17 cellular contexts compared by ENCODE assay signal in the genomic region with DNA sequence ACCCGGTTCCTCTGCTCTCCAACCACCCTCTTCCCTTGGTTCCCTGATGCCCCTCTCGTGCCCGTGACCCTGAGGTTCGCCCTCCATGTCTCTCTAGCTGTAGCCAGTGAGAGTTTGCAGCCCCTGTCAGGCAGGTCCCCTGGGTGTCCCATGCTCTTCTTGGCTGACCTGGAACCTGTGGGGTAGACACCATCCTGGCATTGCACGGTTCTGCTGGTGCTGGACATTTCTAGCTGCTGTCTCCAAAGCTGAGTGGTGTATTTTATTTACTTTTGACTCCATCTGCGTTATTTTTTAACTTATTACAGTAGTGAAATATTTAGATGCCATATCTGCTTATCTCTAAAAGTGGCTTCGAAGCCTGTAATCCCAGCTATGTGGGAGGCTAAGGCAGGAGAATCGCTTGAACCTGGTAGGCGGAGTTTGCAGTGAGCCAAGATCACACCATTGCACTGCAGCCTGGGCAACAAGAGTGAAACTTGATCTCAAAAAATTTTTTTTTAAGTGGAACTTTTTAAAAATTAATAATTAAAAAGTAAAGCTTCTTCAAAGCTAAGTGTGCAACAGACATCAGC. TPM values are rescaled to one million over a fixed set of nuclear protein-coding genes. Genes with fewer than 3 reads are reported as not detected.
A peak's percentile ranks its signal among the peaks of the same experiment; 100 is the strongest.
DNase-seq lines count a peak whose midpoint lies in the region; ATAC-seq and TF ChIP-seq lines count a peak whose summit lies in the region.
"Had no signal": no experiment of that assay in that cellular context is flagged by ENCODE, and none has a peak within 500 bp of the region (broad histone marks: within the 10 kb centered on the region; RNA-seq: fewer than 3 reads in every experiment).

No MANE protein-coding gene starts in this region.

- DNase-seq in right cardiac atrium (peak in 1 of 3 donors; percentile 24), Right ventricle myocardium superior (no peak), chondrocyte (ENCODE audit: low spot score) (no peak), osteocyte (ENCODE audit: extremely low spot score, unreplicated experiment) (peak; percentile 65), NCI-H2196 (lab: John Stamatoyannopoulos, UW; ENCODE audit: unreplicated experiment) (no peak), WTC11 (ENCODE audit: low spot score) (no peak)
- DNase-seq: C1 segment of cervical spinal cord, HFFc6, NCI-H1417, NCI-H187, NCI-H2107, NCI-H2227 treated with DMSO at 0.1 percent for 48 hours, NCI-H524, PC-9 had no signal

- WGBS in right cardiac atrium: 78% methylated on average over 9 of the region's 9 CpGs

- no peaks in the 10 kb centered on the region for H3K9me3 Mint-ChIP-seq in chondrocyte (ENCODE audit: low read depth)
- peaks cover 5% of the 10 kb centered on the region for H3K9me3 Mint-ChIP-seq in osteocyte (ENCODE audit: unreplicated experiment)
- H3K9me3 Mint-ChIP-seq in WTC11: no peaks in the 10 kb centered on the region
- H3K9me3 Mint-ChIP-seq: CD8-positive, alpha-beta memory T cell; HFFc6 had no signal

- no peaks in the 10 kb centered on the region for H3K27me3 Mint-ChIP-seq in chondrocyte (ENCODE audit: low read depth)
- H3K27me3 Mint-ChIP-seq in osteocyte (ENCODE audit: unreplicated experiment): no peaks in the 10 kb centered on the region
- H3K27me3 Mint-ChIP-seq in WTC11 (ENCODE audit: low read depth): no peaks in the 10 kb centered on the region

- ATAC-seq in right cardiac atrium (no peak), Right ventricle myocardium superior (ENCODE audit: poor library complexity) (no peak), WTC11 (no peak), HG03280 (IDR thresholded peaks at IDR 0.05; ENCODE audit: unreplicated experiment) (no peak)

- H3K27ac ChIP-seq in right cardiac atrium (ENCODE audit: low read length): peak overlapping the region; percentile 48
- H3K27ac ChIP-seq: PC-9, SJSA1 had no signal

- no peaks in the 10 kb centered on the region for H3K27me3 ChIP-seq in right cardiac atrium (ENCODE audit: control insufficient read depth, insufficient read depth)
- H3K27me3 ChIP-seq: SJSA1 had no signal

- peak overlapping the region; percentile 45 for H3K27ac Mint-ChIP-seq in chondrocyte (ENCODE audit: unreplicated experiment)
- H3K27ac Mint-ChIP-seq in osteocyte (ENCODE audit: unreplicated experiment): no peak overlapping the region
- no peak overlapping the region for H3K27ac Mint-ChIP-seq in WTC11
- H3K27ac Mint-ChIP-seq: HFFc6 had no signal

- H3K4me1 Mint-ChIP-seq in chondrocyte (ENCODE audit: low read depth) (peaks cover 35% of the 10 kb centered on the region), osteocyte (ENCODE audit: unreplicated experiment) (peaks cover 31% of the 10 kb centered on the region), WTC11 (peaks cover 17% of the 10 kb centered on the region)

- H3K4me3 Mint-ChIP-seq in chondrocyte (ENCODE audit: unreplicated experiment) (no peak overlapping the region), osteocyte (ENCODE audit: unreplicated experiment) (no peak overlapping the region), WTC11 (no peak overlapping the region)
- H3K4me3 Mint-ChIP-seq: CD8-positive, alpha-beta memory T cell; HFFc6 had no signal

- intact Hi-C loops in right cardiac atrium (cut with DNase I): no loop called here
- intact Hi-C loops in Right ventricle myocardium superior (cut with DNase I): no loop called here

- TF ChIP-seq CTCF in chondrocyte (IDR thresholded peaks at IDR 0.05): no peak
- TF ChIP-seq CTCF in osteocyte (IDR thresholded peaks at IDR 0.05): no peak
- TF ChIP-seq CTCF in WTC11 (IDR thresholded peaks at IDR 0.05): no peak

- H3K4me3 ChIP-seq in right cardiac atrium (ENCODE audit: low read length): no peak overlapping the region
- H3K4me3 ChIP-seq: PC-9, SJSA1 had no signal

- POLR2A ChIA-PET in WTC11 (lab: Charles Lee): no interaction called here

- H3K36me3 Mint-ChIP-seq in chondrocyte (ENCODE audit: low read depth) (peaks cover 14% of the 10 kb centered on the region), osteocyte (ENCODE audit: unreplicated experiment) (peaks cover 22% of the 10 kb centered on the region), WTC11 (peaks cover 21% of the 10 kb centered on the region)

- H3K9me3 ChIP-seq in right cardiac atrium (ENCODE audit: control insufficient read depth, low read length): no peaks in the 10 kb centered on the region
- H3K9me3 ChIP-seq: SJSA1 had no signal

- CTCF ChIA-PET in WTC11 (lab: Charles Lee): no interaction called here

- H3K4me1 ChIP-seq in right cardiac atrium (ENCODE audit: control insufficient read depth, insufficient read depth, low read length): peaks cover 3% of the 10 kb centered on the region

TF ChIP-seq in WTC11, 78 proteins besides CTCF, POLR2A, EP300 and RAD21 (continues in another document):
- no peak for TF ChIP-seq ESRRA (CRISPR knock-in tag; IDR thresholded peaks at IDR 0.05; ENCODE audit: borderline replicate concordance)
- TF ChIP-seq, protein P1, sequence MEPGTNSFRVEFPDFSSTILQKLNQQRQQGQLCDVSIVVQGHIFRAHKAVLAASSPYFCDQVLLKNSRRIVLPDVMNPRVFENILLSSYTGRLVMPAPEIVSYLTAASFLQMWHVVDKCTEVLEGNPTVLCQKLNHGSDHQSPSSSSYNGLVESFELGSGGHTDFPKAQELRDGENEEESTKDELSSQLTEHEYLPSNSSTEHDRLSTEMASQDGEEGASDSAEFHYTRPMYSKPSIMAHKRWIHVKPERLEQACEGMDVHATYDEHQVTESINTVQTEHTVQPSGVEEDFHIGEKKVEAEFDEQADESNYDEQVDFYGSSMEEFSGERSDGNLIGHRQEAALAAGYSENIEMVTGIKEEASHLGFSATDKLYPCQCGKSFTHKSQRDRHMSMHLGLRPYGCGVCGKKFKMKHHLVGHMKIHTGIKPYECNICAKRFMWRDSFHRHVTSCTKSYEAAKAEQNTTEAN (CRISPR knock-in tag; IDR thresholded peaks at IDR 0.05): no peak
- no peak for TF ChIP-seq ZNF219 (CRISPR knock-in tag; IDR thresholded peaks at IDR 0.05; ENCODE audit: borderline replicate concordance)
- no peak for TF ChIP-seq FOXJ3 (CRISPR knock-in tag; IDR thresholded peaks at IDR 0.05; ENCODE audit: borderline replicate concordance)
- no peak for TF ChIP-seq GABPB1 (CRISPR knock-in tag; IDR thresholded peaks at IDR 0.05)
- no peak for TF ChIP-seq RORB (CRISPR knock-in tag; IDR thresholded peaks at IDR 0.05)
- no peak for TF ChIP-seq NR3C1 (CRISPR knock-in tag; conservative IDR thresholded peaks at IDR 0.05; ENCODE audit: low read depth)
- TF ChIP-seq FOXK1 (CRISPR knock-in tag; IDR thresholded peaks at IDR 0.05): no peak
- no peak for TF ChIP-seq SOX15 (CRISPR knock-in tag; IDR thresholded peaks at IDR 0.05)
- TF ChIP-seq MYBL2 (CRISPR knock-in tag; IDR thresholded peaks at IDR 0.05): no peak
- TF ChIP-seq TP53 (CRISPR knock-in tag; IDR thresholded peaks at IDR 0.05): no peak
- TF ChIP-seq SMAD3 (CRISPR knock-in tag; IDR thresholded peaks at IDR 0.05; ENCODE audit: borderline replicate concordance): no peak
- TF ChIP-seq, protein P2, sequence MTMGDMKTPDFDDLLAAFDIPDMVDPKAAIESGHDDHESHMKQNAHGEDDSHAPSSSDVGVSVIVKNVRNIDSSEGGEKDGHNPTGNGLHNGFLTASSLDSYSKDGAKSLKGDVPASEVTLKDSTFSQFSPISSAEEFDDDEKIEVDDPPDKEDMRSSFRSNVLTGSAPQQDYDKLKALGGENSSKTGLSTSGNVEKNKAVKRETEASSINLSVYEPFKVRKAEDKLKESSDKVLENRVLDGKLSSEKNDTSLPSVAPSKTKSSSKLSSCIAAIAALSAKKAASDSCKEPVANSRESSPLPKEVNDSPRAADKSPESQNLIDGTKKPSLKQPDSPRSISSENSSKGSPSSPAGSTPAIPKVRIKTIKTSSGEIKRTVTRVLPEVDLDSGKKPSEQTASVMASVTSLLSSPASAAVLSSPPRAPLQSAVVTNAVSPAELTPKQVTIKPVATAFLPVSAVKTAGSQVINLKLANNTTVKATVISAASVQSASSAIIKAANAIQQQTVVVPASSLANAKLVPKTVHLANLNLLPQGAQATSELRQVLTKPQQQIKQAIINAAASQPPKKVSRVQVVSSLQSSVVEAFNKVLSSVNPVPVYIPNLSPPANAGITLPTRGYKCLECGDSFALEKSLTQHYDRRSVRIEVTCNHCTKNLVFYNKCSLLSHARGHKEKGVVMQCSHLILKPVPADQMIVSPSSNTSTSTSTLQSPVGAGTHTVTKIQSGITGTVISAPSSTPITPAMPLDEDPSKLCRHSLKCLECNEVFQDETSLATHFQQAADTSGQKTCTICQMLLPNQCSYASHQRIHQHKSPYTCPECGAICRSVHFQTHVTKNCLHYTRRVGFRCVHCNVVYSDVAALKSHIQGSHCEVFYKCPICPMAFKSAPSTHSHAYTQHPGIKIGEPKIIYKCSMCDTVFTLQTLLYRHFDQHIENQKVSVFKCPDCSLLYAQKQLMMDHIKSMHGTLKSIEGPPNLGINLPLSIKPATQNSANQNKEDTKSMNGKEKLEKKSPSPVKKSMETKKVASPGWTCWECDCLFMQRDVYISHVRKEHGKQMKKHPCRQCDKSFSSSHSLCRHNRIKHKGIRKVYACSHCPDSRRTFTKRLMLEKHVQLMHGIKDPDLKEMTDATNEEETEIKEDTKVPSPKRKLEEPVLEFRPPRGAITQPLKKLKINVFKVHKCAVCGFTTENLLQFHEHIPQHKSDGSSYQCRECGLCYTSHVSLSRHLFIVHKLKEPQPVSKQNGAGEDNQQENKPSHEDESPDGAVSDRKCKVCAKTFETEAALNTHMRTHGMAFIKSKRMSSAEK (CRISPR knock-in tag; IDR thresholded peaks at IDR 0.05; ENCODE audit: borderline replicate concordance): no peak
- TF ChIP-seq, protein P3, sequence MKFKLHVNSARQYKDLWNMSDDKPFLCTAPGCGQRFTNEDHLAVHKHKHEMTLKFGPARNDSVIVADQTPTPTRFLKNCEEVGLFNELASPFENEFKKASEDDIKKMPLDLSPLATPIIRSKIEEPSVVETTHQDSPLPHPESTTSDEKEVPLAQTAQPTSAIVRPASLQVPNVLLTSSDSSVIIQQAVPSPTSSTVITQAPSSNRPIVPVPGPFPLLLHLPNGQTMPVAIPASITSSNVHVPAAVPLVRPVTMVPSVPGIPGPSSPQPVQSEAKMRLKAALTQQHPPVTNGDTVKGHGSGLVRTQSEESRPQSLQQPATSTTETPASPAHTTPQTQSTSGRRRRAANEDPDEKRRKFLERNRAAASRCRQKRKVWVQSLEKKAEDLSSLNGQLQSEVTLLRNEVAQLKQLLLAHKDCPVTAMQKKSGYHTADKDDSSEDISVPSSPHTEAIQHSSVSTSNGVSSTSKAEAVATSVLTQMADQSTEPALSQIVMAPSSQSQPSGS (CRISPR knock-in tag; IDR thresholded peaks at IDR 0.05; ENCODE audit: borderline replicate concordance, low read depth): no peak

RNA-seq across cellular contexts. Expression of a gene that starts 12.5 kb away (rescaled TPM):
- total RNA-seq in right cardiac atrium: 100 to 1,000 TPM; 102 to 132 (median 127) TPM
- 146 TPM for polyA plus RNA-seq in right cardiac atrium
- total RNA-seq in Right ventricle myocardium superior: 118 TPM
- total RNA-seq in chondrocyte: 42.2 to 53.5 TPM (median 50.3 TPM) in 3 replicates
- 62.0 and 62.5 TPM in 2 replicates for total RNA-seq in osteocyte
- 41.1 to 56.9 TPM (median 47.4 TPM) in 3 replicates for total RNA-seq in WTC11 (2021)

RNA-seq across cellular contexts. Expression of a gene that starts 39.8 kb away (rescaled TPM):
- 100 to 1,000 TPM; 154 to 219 (median 194) TPM for total RNA-seq in right cardiac atrium
- polyA plus RNA-seq in right cardiac atrium: 136 TPM
- total RNA-seq in Right ventricle myocardium superior: 170 TPM
- 130 to 171 TPM (median 170 TPM) in 3 replicates for total RNA-seq in chondrocyte
- 234 and 251 TPM in 2 replicates for total RNA-seq in osteocyte
- 44.5 to 48.5 TPM (median 46.3 TPM) in 3 replicates for total RNA-seq in WTC11 (2021)
